ENCODE assay signal across 12 cellular contexts in genomic region chr13:24627090-24627714, GRCh38. TPM values are rescaled to one million over a fixed set of nuclear protein-coding genes. Genes with fewer than 3 reads are reported as not detected.
DNase-seq lines count a peak whose midpoint lies in the region; ATAC-seq, FAIRE-seq and TF ChIP-seq lines count a peak whose summit lies in the region.
"Had no signal": no experiment of that assay in that cellular context is flagged by ENCODE, and none has a peak within 500 bp of the region (broad histone marks: within the 10 kb centered on the region; RNA-seq: fewer than 3 reads in every experiment).

No MANE protein-coding gene starts in this region.

- H3K4me3 ChIP-seq in GM23338 = no peak overlapping the region
- no peak overlapping the region for H3K4me3 ChIP-seq in astrocyte of the spinal cord (ENCODE audit: low read depth, low read length)
- H3K4me3 ChIP-seq in kidney (ENCODE audit: low read length in 2 of 2) = no peak overlapping the region
- no peak overlapping the region for H3K4me3 ChIP-seq in MG63

- no peaks in the 10 kb centered on the region for H3K27me3 ChIP-seq in GM23338 (ENCODE audit: insufficient read depth)
- no peaks in the 10 kb centered on the region for H3K27me3 ChIP-seq in MG63

- H3K9me3 ChIP-seq in kidney (ENCODE audit: control insufficient read depth in 1 of 2, low read length in 2 of 2) = no peaks in the 10 kb centered on the region
- no peaks in the 10 kb centered on the region for H3K9me3 ChIP-seq in MG63

- H3K9me2 ChIP-seq in GM23338 (ENCODE audit: insufficient read depth) = peaks cover 3% of the 10 kb centered on the region; the same call in 1 of the 2 replicates

- intact Hi-C loops in kidney (cut with DNase I) = no loop called here

- H3K36me3 ChIP-seq in GM23338 (ENCODE audit: insufficient read depth) = 0 out of 2 replicates have a peak, but pooled peaks cover 5% of the 10 kb centered on the region
- H3K36me3 ChIP-seq in kidney (ENCODE audit: control insufficient read depth in 1 of 2, insufficient read depth in 2 of 2, low read length in 2 of 2) = no peaks in the 10 kb centered on the region
- no peaks in the 10 kb centered on the region for H3K36me3 ChIP-seq in MG63

- H3K4me1 Mint-ChIP-seq in GM23338 = peaks cover 35% of the 10 kb centered on the region

- no peaks in the 10 kb centered on the region for H3F3A ChIP-seq in GM23338 (replicated peaks; ENCODE audit: low read depth)

- H3K27ac ChIP-seq in 22Rv1 (no peak overlapping the region), GM23338 (ENCODE audit: low read depth) (no peak overlapping the region), kidney (ENCODE audit: low read depth in 2 of 2, low read length in 2 of 2) (no peak overlapping the region)

- ATAC-seq in GM23338 = peak; percentile 95
- no peak for ATAC-seq in stimulated activated naive CD8-positive, alpha-beta T cell treated with anti-CD3 and anti-CD28 coated beads, Interleukin-15, Interleukin-2, amounts not matched to agents 100 U/mL and 50 U/mL, for 24 hours

- no peak overlapping the region for H3K4me3 Mint-ChIP-seq in GM23338

- peak overlapping the region; percentile 45; the same call in 1 of the 2 replicates for H3K4me2 ChIP-seq in GM23338

- H2AFZ ChIP-seq in GM23338 = peak overlapping the region; percentile 98

- H3K4me1 ChIP-seq in GM23338 (ENCODE audit: insufficient read depth) (peaks cover 7% of the 10 kb centered on the region; the same call in 1 of the 2 replicates), kidney (ENCODE audit: control insufficient read depth in 1 of 2, insufficient read depth in 1 of 2, low read depth in 1 of 2, low read length in 2 of 2) (no peaks in the 10 kb centered on the region)

- peaks cover 9% of the 10 kb centered on the region for H3K27me3 Mint-ChIP-seq in GM23338 (ENCODE audit: insufficient read depth, low read depth, poor library complexity)

- peak; percentile 97 for TF ChIP-seq CTCF in 22Rv1 (IDR thresholded peaks at IDR 0.05)
- TF ChIP-seq CTCF in GM23338 (conservative IDR thresholded peaks at IDR 0.05; ENCODE audit: low read depth in 2 of 2) = peak; percentile 96
- TF ChIP-seq CTCF in astrocyte of the spinal cord (IDR thresholded peaks at IDR 0.05; ENCODE audit: low read depth, low read length) = peak; percentile 83
- peak; percentile 73 for TF ChIP-seq CTCF in kidney (IDR thresholded peaks at IDR 0.05; ENCODE audit: borderline replicate concordance, extremely low read depth, insufficient read depth)

- H3K79me2 ChIP-seq in GM23338 (replicated peaks; ENCODE audit: insufficient read depth) = no peaks in the 10 kb centered on the region

- H3K27ac Mint-ChIP-seq in GM23338 = peak overlapping the region; percentile 61; the same call in 1 of the 2 replicates

- H3K36me3 Mint-ChIP-seq in GM23338 (ENCODE audit: low read depth) = no peaks in the 10 kb centered on the region; the same call in 2 of the 3 replicates

- DNase-seq in GM23338 (ENCODE audit: low spot score) (peak; percentile 90), astrocyte of the spinal cord (ENCODE audit: low read depth, low spot score) (no peak), kidney (no peak), MG63 (no peak), NCI-H1930 (lab: John Stamatoyannopoulos, UW) (no peak), NCI-H2029 treated with DMSO at 0.1 percent for 48 hours (lab: John Stamatoyannopoulos, UW) (no peak)
- no peak for DNase-seq in stimulated activated naive CD8-positive, alpha-beta T cell treated with anti-CD3 and anti-CD28 coated beads, Interleukin-15, Interleukin-2, amounts not matched to agents 100 U/mL and 50 U/mL, for 24 hours
- DNase-seq: activated CD4-positive, alpha-beta T cell treated with anti-CD3 and anti-CD28 coated beads, Interleukin-2, amount 50 U/mL, for 1 hour had no signal

- FAIRE-seq in kidney (lab: Jason Lieb, UNC) = no peak

- H3K9ac ChIP-seq in kidney (ENCODE audit: low read length in 2 of 2) = no peak overlapping the region

- H4K20me1 ChIP-seq in GM23338 (replicated peaks; ENCODE audit: insufficient read depth) = no peaks in the 10 kb centered on the region

- peaks cover 4% of the 10 kb centered on the region; the same call in 2 of the 3 replicates for H3K9me3 Mint-ChIP-seq in GM23338

- in situ Hi-C loops in astrocyte of the spinal cord (cut with HindIII; ENCODE audit: low sequenced_read_pairs) = no loop called here

TF ChIP-seq in GM23338, 12 proteins besides CTCF, POLR2A, EP300 and RAD21 (continues in another document):
- TF ChIP-seq EZH2phosphoT487 (IDR thresholded peaks at IDR 0.05; ENCODE audit: unreplicated experiment) (no peak), JUNB (IDR thresholded peaks at IDR 0.05; ENCODE audit: unreplicated experiment) (no peak), CREB1 (CRISPR knock-in tag; IDR thresholded peaks at IDR 0.05; ENCODE audit: low read depth) (no peak)
- TF ChIP-seq, protein P1, sequence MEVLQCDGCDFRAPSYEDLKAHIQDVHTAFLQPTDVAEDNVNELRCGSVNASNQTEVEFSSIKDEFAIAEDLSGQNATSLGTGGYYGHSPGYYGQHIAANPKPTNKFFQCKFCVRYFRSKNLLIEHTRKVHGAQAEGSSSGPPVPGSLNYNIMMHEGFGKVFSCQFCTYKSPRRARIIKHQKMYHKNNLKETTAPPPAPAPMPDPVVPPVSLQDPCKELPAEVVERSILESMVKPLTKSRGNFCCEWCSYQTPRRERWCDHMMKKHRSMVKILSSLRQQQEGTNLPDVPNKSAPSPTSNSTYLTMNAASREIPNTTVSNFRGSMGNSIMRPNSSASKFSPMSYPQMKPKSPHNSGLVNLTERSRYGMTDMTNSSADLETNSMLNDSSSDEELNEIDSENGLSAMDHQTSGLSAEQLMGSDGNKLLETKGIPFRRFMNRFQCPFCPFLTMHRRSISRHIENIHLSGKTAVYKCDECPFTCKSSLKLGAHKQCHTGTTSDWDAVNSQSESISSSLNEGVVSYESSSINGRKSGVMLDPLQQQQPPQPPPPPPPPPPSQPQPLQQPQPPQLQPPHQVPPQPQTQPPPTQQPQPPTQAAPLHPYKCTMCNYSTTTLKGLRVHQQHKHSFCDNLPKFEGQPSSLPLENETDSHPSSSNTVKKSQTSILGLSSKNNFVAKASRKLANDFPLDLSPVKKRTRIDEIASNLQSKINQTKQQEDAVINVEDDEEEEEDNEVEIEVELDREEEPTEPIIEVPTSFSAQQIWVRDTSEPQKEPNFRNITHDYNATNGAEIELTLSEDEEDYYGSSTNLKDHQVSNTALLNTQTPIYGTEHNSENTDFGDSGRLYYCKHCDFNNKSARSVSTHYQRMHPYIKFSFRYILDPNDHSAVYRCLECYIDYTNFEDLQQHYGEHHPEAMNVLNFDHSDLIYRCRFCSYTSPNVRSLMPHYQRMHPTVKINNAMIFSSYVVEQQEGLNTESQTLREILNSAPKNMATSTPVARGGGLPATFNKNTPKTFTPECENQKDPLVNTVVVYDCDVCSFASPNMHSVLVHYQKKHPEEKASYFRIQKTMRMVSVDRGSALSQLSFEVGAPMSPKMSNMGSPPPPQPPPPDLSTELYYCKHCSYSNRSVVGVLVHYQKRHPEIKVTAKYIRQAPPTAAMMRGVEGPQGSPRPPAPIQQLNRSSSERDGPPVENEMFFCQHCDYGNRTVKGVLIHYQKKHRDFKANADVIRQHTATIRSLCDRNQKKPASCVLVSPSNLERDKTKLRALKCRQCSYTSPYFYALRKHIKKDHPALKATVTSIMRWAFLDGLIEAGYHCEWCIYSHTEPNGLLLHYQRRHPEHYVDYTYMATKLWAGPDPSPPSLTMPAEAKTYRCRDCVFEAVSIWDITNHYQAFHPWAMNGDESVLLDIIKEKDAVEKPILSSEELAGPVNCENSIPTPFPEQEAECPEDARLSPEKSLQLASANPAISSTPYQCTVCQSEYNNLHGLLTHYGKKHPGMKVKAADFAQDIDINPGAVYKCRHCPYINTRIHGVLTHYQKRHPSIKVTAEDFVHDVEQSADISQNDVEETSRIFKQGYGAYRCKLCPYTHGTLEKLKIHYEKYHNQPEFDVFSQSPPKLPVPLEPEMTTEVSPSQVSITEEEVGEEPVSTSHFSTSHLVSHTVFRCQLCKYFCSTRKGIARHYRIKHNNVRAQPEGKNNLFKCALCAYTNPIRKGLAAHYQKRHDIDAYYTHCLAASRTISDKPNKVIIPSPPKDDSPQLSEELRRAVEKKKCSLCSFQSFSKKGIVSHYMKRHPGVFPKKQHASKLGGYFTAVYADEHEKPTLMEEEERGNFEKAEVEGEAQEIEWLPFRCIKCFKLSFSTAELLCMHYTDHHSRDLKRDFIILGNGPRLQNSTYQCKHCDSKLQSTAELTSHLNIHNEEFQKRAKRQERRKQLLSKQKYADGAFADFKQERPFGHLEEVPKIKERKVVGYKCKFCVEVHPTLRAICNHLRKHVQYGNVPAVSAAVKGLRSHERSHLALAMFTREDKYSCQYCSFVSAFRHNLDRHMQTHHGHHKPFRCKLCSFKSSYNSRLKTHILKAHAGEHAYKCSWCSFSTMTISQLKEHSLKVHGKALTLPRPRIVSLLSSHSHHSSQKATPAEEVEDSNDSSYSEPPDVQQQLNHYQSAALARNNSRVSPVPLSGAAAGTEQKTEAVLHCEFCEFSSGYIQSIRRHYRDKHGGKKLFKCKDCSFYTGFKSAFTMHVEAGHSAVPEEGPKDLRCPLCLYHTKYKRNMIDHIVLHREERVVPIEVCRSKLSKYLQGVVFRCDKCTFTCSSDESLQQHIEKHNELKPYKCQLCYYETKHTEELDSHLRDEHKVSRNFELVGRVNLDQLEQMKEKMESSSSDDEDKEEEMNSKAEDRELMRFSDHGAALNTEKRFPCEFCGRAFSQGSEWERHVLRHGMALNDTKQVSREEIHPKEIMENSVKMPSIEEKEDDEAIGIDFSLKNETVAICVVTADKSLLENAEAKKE (CRISPR knock-in tag; IDR thresholded peaks at IDR 0.05) = no peak

RNA-seq across cellular contexts. Expression of gene ATP12A, which starts 53.0 kb away (rescaled TPM):
- 0.78 and 1.0 TPM in 2 replicates for total RNA-seq in GM23338 (2014; rRNA removed; shearing (Covaris generic))
- polyA plus RNA-seq in GM23338 (2016; fragmentation: Nextera tagmentation; extraction: Ambion mirVana) = 0.19 and 0.40 TPM in 2 replicates
- 0.22 TPM for total RNA-seq in kidney
- polyA plus RNA-seq in kidney (ENCODE audit: insufficient read depth, low read depth, low replicate concordance) = 6.5 TPM
- total RNA-seq in MG63 (2014; rRNA removed; shearing (Covaris generic); ENCODE audit: low replicate concordance) = not detected in 2 replicates
- total RNA-seq: M059J, pulmonary artery endothelial cell, subcutaneous adipose tissue had no signal
